12 cellular contexts compared by ENCODE assay signal in genomic region chr3:15520185-15520584, GRCh38. TPM values are rescaled to one million over a fixed set of nuclear protein-coding genes. Genes with fewer than 3 reads are reported as not detected.
DNase-seq lines count a peak whose midpoint lies in the region; ATAC-seq and TF ChIP-seq lines count a peak whose summit lies in the region.
"Had no signal": no experiment of that assay in that cellular context is flagged by ENCODE, and none has a peak within 500 bp of the region (broad histone marks: within the 10 kb centered on the region; RNA-seq: fewer than 3 reads in every experiment).

No MANE protein-coding gene starts in this region.

- H3K4me3 ChIP-seq in retinal pigment epithelial cell (ENCODE audit: low read length) = no peak overlapping the region
- H3K4me3 ChIP-seq: neural progenitor cell had no signal

- intact Hi-C loops in activated CD4-positive, alpha-beta memory T cell treated with anti-CD3 and anti-CD28 coated beads for 36 hours (cut with micrococcal nuclease) = no loop called here
- intact Hi-C loops in activated T-helper 2 cell treated with anti-CD3 and anti-CD28 coated beads, Interferon-gamma antibody, Interleukin-2, Interleukin-4, amounts not matched to agents 10 μg/mL and 5 μg/mL and 100 μg/mL, durations not matched to agents 14 hours and 24 hours and 36 hours (cut with micrococcal nuclease) = no loop called here

- peak; percentile 94 for ATAC-seq in effector memory CD8-positive, alpha-beta T cell (replicated peaks)
- ATAC-seq in HG03469 (IDR thresholded peaks at IDR 0.05; ENCODE audit: unreplicated experiment) (no peak), GM19467 (IDR thresholded peaks at IDR 0.05; ENCODE audit: unreplicated experiment) (no peak)

- H3K4me1 Mint-ChIP-seq in activated CD4-positive, alpha-beta memory T cell treated with anti-CD3 and anti-CD28 coated beads for 36 hours (ENCODE audit: low read depth) = peaks cover 24% of the 10 kb centered on the region
- H3K4me1 Mint-ChIP-seq in activated CD4-positive, alpha-beta memory T cell treated with anti-CD3 and anti-CD28 coated beads, Interleukin-2, amount 10 ng/mL, durations not matched to agents 7 days and 5 days = peaks cover 16% of the 10 kb centered on the region
- peaks cover 18 to 32% of the 10 kb centered on the region in 2 donors for H3K4me1 Mint-ChIP-seq in effector memory CD8-positive, alpha-beta T cell (ENCODE audit: low read depth in 2 of 2)
- peaks cover 15% of the 10 kb centered on the region for H3K4me1 Mint-ChIP-seq in activated T-helper 2 cell treated with anti-CD3 and anti-CD28 coated beads, Interferon-gamma antibody, Interleukin-2, Interleukin-4, amounts not matched to agents 10 μg/mL and 5 μg/mL and 100 μg/mL, durations not matched to agents 14 hours and 24 hours and 36 hours (ENCODE audit: low read depth)

- peak; percentile 40 for DNase-seq in activated CD4-positive, alpha-beta memory T cell treated with anti-CD3 and anti-CD28 coated beads for 36 hours
- DNase-seq in activated CD4-positive, alpha-beta memory T cell treated with anti-CD3 and anti-CD28 coated beads, Interleukin-2, amount 10 ng/mL, durations not matched to agents 7 days and 5 days = no peak
- peak; percentile 34 for DNase-seq in MV-4-11 (lab: John Stamatoyannopoulos, UW)
- DNase-seq in effector memory CD8-positive, alpha-beta T cell = peak; percentile 10 to 14 (median 13)
- DNase-seq in retinal pigment epithelial cell (ENCODE audit: low read depth) = peak; percentile 39
- no peak for DNase-seq in activated T-helper 2 cell treated with anti-CD3 and anti-CD28 coated beads, Interferon-gamma antibody, Interleukin-2, Interleukin-4, amounts not matched to agents 10 μg/mL and 5 μg/mL and 100 μg/mL, durations not matched to agents 14 hours and 24 hours and 36 hours (ENCODE audit: low spot score)
- DNase-seq: NCI-H1092, NCI-H748 treated with DMSO at 0.1 percent for 48 hours, SK-N-SH had no signal

- no peaks in the 10 kb centered on the region for H3K36me3 Mint-ChIP-seq in activated CD4-positive, alpha-beta memory T cell treated with anti-CD3 and anti-CD28 coated beads for 36 hours
- H3K36me3 Mint-ChIP-seq in activated CD4-positive, alpha-beta memory T cell treated with anti-CD3 and anti-CD28 coated beads, Interleukin-2, amount 10 ng/mL, durations not matched to agents 7 days and 5 days (ENCODE audit: low read depth) = peaks cover 3% of the 10 kb centered on the region
- H3K36me3 Mint-ChIP-seq in effector memory CD8-positive, alpha-beta T cell (ENCODE audit: insufficient read depth) = no peaks in the 10 kb centered on the region
- H3K36me3 Mint-ChIP-seq in activated T-helper 2 cell treated with anti-CD3 and anti-CD28 coated beads, Interferon-gamma antibody, Interleukin-2, Interleukin-4, amounts not matched to agents 10 μg/mL and 5 μg/mL and 100 μg/mL, durations not matched to agents 14 hours and 24 hours and 36 hours (ENCODE audit: low read depth) = no peaks in the 10 kb centered on the region
- H3K36me3 Mint-ChIP-seq: neural progenitor cell had no signal

- CTCF ChIA-PET in activated CD4-positive, alpha-beta memory T cell treated with anti-CD3 and anti-CD28 coated beads for 36 hours (lab: Charles Lee) = no interaction called here
- CTCF ChIA-PET in activated CD4-positive, alpha-beta memory T cell treated with anti-CD3 and anti-CD28 coated beads, Interleukin-2, amount 10 ng/mL, durations not matched to agents 7 days and 5 days (lab: Charles Lee) = interaction anchor here (0.9 to 1.0 kb wide), 2 partner anchors 14 to 38 kb away, joined by 3 read pairs; no protein-coding TSS in a partner anchor

- POLR2A ChIA-PET in activated CD4-positive, alpha-beta memory T cell treated with anti-CD3 and anti-CD28 coated beads for 36 hours (lab: Charles Lee) = no interaction called here
- POLR2A ChIA-PET in activated CD4-positive, alpha-beta memory T cell treated with anti-CD3 and anti-CD28 coated beads, Interleukin-2, amount 10 ng/mL, durations not matched to agents 7 days and 5 days (lab: Charles Lee) = interaction anchor here (1.2 to 1.7 kb wide), 2 partner anchors 12 to 16 kb away, joined by 3 to 6 read pairs; no protein-coding TSS in a partner anchor

- peak overlapping the region; percentile 38 for H3K27ac Mint-ChIP-seq in activated CD4-positive, alpha-beta memory T cell treated with anti-CD3 and anti-CD28 coated beads for 36 hours
- H3K27ac Mint-ChIP-seq in activated CD4-positive, alpha-beta memory T cell treated with anti-CD3 and anti-CD28 coated beads, Interleukin-2, amount 10 ng/mL, durations not matched to agents 7 days and 5 days = no peak overlapping the region
- peak overlapping the region; percentile 80 to 91 for H3K27ac Mint-ChIP-seq in effector memory CD8-positive, alpha-beta T cell
- H3K27ac Mint-ChIP-seq in activated T-helper 2 cell treated with anti-CD3 and anti-CD28 coated beads, Interferon-gamma antibody, Interleukin-2, Interleukin-4, amounts not matched to agents 10 μg/mL and 5 μg/mL and 100 μg/mL, durations not matched to agents 14 hours and 24 hours and 36 hours = no peak overlapping the region
- H3K27ac Mint-ChIP-seq: neural progenitor cell had no signal

- H3K4me3 Mint-ChIP-seq in activated CD4-positive, alpha-beta memory T cell treated with anti-CD3 and anti-CD28 coated beads for 36 hours = peak overlapping the region; percentile 23
- no peak overlapping the region for H3K4me3 Mint-ChIP-seq in activated CD4-positive, alpha-beta memory T cell treated with anti-CD3 and anti-CD28 coated beads, Interleukin-2, amount 10 ng/mL, durations not matched to agents 7 days and 5 days
- H3K4me3 Mint-ChIP-seq in effector memory CD8-positive, alpha-beta T cell = peak overlapping the region; percentile 68 to 89
- H3K4me3 Mint-ChIP-seq in activated T-helper 2 cell treated with anti-CD3 and anti-CD28 coated beads, Interferon-gamma antibody, Interleukin-2, Interleukin-4, amounts not matched to agents 10 μg/mL and 5 μg/mL and 100 μg/mL, durations not matched to agents 14 hours and 24 hours and 36 hours (ENCODE audit: low read depth) = no peak overlapping the region
- H3K4me3 Mint-ChIP-seq: neural progenitor cell had no signal

- H3K27me3 Mint-ChIP-seq in activated CD4-positive, alpha-beta memory T cell treated with anti-CD3 and anti-CD28 coated beads for 36 hours = no peaks in the 10 kb centered on the region
- no peaks in the 10 kb centered on the region for H3K27me3 Mint-ChIP-seq in activated CD4-positive, alpha-beta memory T cell treated with anti-CD3 and anti-CD28 coated beads, Interleukin-2, amount 10 ng/mL, durations not matched to agents 7 days and 5 days
- no peaks in the 10 kb centered on the region for H3K27me3 Mint-ChIP-seq in effector memory CD8-positive, alpha-beta T cell
- peaks cover 9% of the 10 kb centered on the region for H3K27me3 Mint-ChIP-seq in activated T-helper 2 cell treated with anti-CD3 and anti-CD28 coated beads, Interferon-gamma antibody, Interleukin-2, Interleukin-4, amounts not matched to agents 10 μg/mL and 5 μg/mL and 100 μg/mL, durations not matched to agents 14 hours and 24 hours and 36 hours (ENCODE audit: low read depth)

- no peaks in the 10 kb centered on the region for H3K9me3 Mint-ChIP-seq in activated CD4-positive, alpha-beta memory T cell treated with anti-CD3 and anti-CD28 coated beads for 36 hours
- no peaks in the 10 kb centered on the region for H3K9me3 Mint-ChIP-seq in activated CD4-positive, alpha-beta memory T cell treated with anti-CD3 and anti-CD28 coated beads, Interleukin-2, amount 10 ng/mL, durations not matched to agents 7 days and 5 days
- H3K9me3 Mint-ChIP-seq in effector memory CD8-positive, alpha-beta T cell = no peaks in the 10 kb centered on the region
- no peaks in the 10 kb centered on the region for H3K9me3 Mint-ChIP-seq in activated T-helper 2 cell treated with anti-CD3 and anti-CD28 coated beads, Interferon-gamma antibody, Interleukin-2, Interleukin-4, amounts not matched to agents 10 μg/mL and 5 μg/mL and 100 μg/mL, durations not matched to agents 14 hours and 24 hours and 36 hours
- H3K9me3 Mint-ChIP-seq: neural progenitor cell had no signal

- no peak for TF ChIP-seq CTCF in retinal pigment epithelial cell (conservative IDR thresholded peaks at IDR 0.05; ENCODE audit: low read depth, low read length)

RNA-seq across cellular contexts. Expression of gene COLQ, which starts 1.3 kb away (rescaled TPM):
- 1 to 10 TPM; 1.4 to 1.5 TPM for total RNA-seq in activated CD4-positive, alpha-beta memory T cell treated with anti-CD3 and anti-CD28 coated beads for 36 hours
- 1 to 10 TPM; 3.6 to 5.2 TPM for total RNA-seq in activated CD4-positive, alpha-beta memory T cell treated with anti-CD3 and anti-CD28 coated beads, Interleukin-2, amount 10 ng/mL, durations not matched to agents 7 days and 5 days
- 1.6 and 2.1 TPM in 2 replicates for total RNA-seq in activated T-helper 2 cell treated with anti-CD3 and anti-CD28 coated beads, Interferon-gamma antibody, Interleukin-2, Interleukin-4, amounts not matched to agents 10 μg/mL and 5 μg/mL and 100 μg/mL, durations not matched to agents 14 hours and 24 hours and 36 hours

Comparison
In these comparisons a context has a peak if more than half of its experiments do, and no peak if none do; other contexts are left out.
1. DNase-seq: peak in activated CD4-positive, alpha-beta memory T cell treated with anti-CD3 and anti-CD28 coated beads for 36 hours (single experiment), MV-4-11 (single experiment), effector memory CD8-positive, alpha-beta T cell (3 of 3) and retinal pigment epithelial cell (single experiment); none in activated CD4-positive, alpha-beta memory T cell treated with anti-CD3 and anti-CD28 coated beads, Interleukin-2, amount 10 ng/mL, durations not matched to agents 7 days and 5 days (single experiment) and activated T-helper 2 cell treated with anti-CD3 and anti-CD28 coated beads, Interferon-gamma antibody, Interleukin-2, Interleukin-4, amounts not matched to agents 10 μg/mL and 5 μg/mL and 100 μg/mL, durations not matched to agents 14 hours and 24 hours and 36 hours (single experiment).
2. H3K27ac Mint-ChIP-seq: peak in activated CD4-positive, alpha-beta memory T cell treated with anti-CD3 and anti-CD28 coated beads for 36 hours (single experiment) and effector memory CD8-positive, alpha-beta T cell (2 of 2); none in activated CD4-positive, alpha-beta memory T cell treated with anti-CD3 and anti-CD28 coated beads, Interleukin-2, amount 10 ng/mL, durations not matched to agents 7 days and 5 days (single experiment) and activated T-helper 2 cell treated with anti-CD3 and anti-CD28 coated beads, Interferon-gamma antibody, Interleukin-2, Interleukin-4, amounts not matched to agents 10 μg/mL and 5 μg/mL and 100 μg/mL, durations not matched to agents 14 hours and 24 hours and 36 hours (single experiment).
3. H3K4me3 Mint-ChIP-seq: peak in activated CD4-positive, alpha-beta memory T cell treated with anti-CD3 and anti-CD28 coated beads for 36 hours (single experiment) and effector memory CD8-positive, alpha-beta T cell (2 of 2); none in activated CD4-positive, alpha-beta memory T cell treated with anti-CD3 and anti-CD28 coated beads, Interleukin-2, amount 10 ng/mL, durations not matched to agents 7 days and 5 days (single experiment) and activated T-helper 2 cell treated with anti-CD3 and anti-CD28 coated beads, Interferon-gamma antibody, Interleukin-2, Interleukin-4, amounts not matched to agents 10 μg/mL and 5 μg/mL and 100 μg/mL, durations not matched to agents 14 hours and 24 hours and 36 hours (single experiment).